Comparison of ENCODE assay signal across 20 cellular contexts in genomic region chr2:191436368-191437055, GRCh38.
DNase-seq lines count a peak whose midpoint lies in the region; ATAC-seq and TF ChIP-seq lines count a peak whose summit lies in the region.
"Had no signal": no experiment of that assay in that cellular context is flagged by ENCODE, and none has a peak within 500 bp of the region (broad histone marks: within the 10 kb centered on the region; RNA-seq: fewer than 3 reads in every experiment).

No MANE protein-coding gene starts in this region.

- H3K36me3 ChIP-seq in heart right ventricle: no peaks in the 10 kb centered on the region
- H3K36me3 ChIP-seq in osteoblast (ENCODE audit: insufficient read depth, low read length): no peaks in the 10 kb centered on the region
- H3K36me3 ChIP-seq: ascending aorta, colonic mucosa, spleen had no signal

- 57 to 65% methylated on average over 6 of the region's 6 CpGs for WGBS in heart right ventricle, 2 donors

- DNase-seq in EH (ENCODE audit: low read depth): peak; percentile 32
- DNase-seq in NOMO-1 treated with dmso at 0.1 percent for 144 hours (lab: John Stamatoyannopoulos, UW; ENCODE audit: unreplicated experiment): peak; percentile 71
- no peak for DNase-seq in heart right ventricle
- DNase-seq in nephron progenitor cell: no peak
- DNase-seq in glutamatergic neuron: no peak
- no peak for DNase-seq in NCI-H1417 treated with DMSO at 0.1 percent for 48 hours (lab: John Stamatoyannopoulos, UW)
- DNase-seq in osteoblast (ENCODE audit: insufficient read length, low spot score, missing footprints): no peak
- no peak for DNase-seq in stimulated activated CD4-positive, alpha-beta T cell treated with anti-CD3 and anti-CD28 coated beads, Interleukin-12 subunit alpha, Interleukin-12 subunit beta, amount 100 ng/mL, for 4 hours
- DNase-seq: activated gamma-delta T cell; colonic mucosa; DMS 273 treated with DMSO at 0.1 percent for 48 hours; immature natural killer cell; midbrain; NCI-H1930; NCI-H524; spleen; stimulated activated naive CD4-positive, alpha-beta T cell treated with Interleukin-2 at 50 U/mL for 16 hours had no signal

- H3K27me3 ChIP-seq in heart right ventricle: no peaks in the 10 kb centered on the region
- no peaks in the 10 kb centered on the region for H3K27me3 ChIP-seq in osteoblast (ENCODE audit: insufficient read depth, low read length)
- H3K27me3 ChIP-seq: ascending aorta, colonic mucosa, spleen had no signal

- no peak for TF ChIP-seq CTCF in heart right ventricle (IDR thresholded peaks at IDR 0.05)
- TF ChIP-seq CTCF in nephron progenitor cell (IDR thresholded peaks at IDR 0.05): no peak
- no peak for TF ChIP-seq CTCF in glutamatergic neuron (IDR thresholded peaks at IDR 0.05; ENCODE audit: partially characterized antibody, unreplicated experiment)
- TF ChIP-seq CTCF in osteoblast (IDR thresholded peaks at IDR 0.05; ENCODE audit: extremely low read depth, low read depth, low read length): no peak

- H3K4me3 Mint-ChIP-seq in nephron progenitor cell: no peak overlapping the region
- H3K4me3 Mint-ChIP-seq in glutamatergic neuron (ENCODE audit: unreplicated experiment): no peak overlapping the region
- H3K4me3 Mint-ChIP-seq: immature natural killer cell had no signal

- no peaks in the 10 kb centered on the region for H3K36me3 Mint-ChIP-seq in nephron progenitor cell (ENCODE audit: low read depth)
- no peaks in the 10 kb centered on the region for H3K36me3 Mint-ChIP-seq in glutamatergic neuron (ENCODE audit: unreplicated experiment)
- H3K36me3 Mint-ChIP-seq: immature natural killer cell had no signal

- H3K27ac Mint-ChIP-seq in nephron progenitor cell (peak overlapping the region; percentile 54), glutamatergic neuron (ENCODE audit: unreplicated experiment) (no peak overlapping the region)
- H3K27ac Mint-ChIP-seq: immature natural killer cell had no signal

- H2AFZ ChIP-seq in osteoblast (ENCODE audit: low read length): no peak overlapping the region

- H3K4me1 ChIP-seq in heart right ventricle (peaks cover 0 to 31% (median 0%) of the 10 kb centered on the region in 9 donors), osteoblast (ENCODE audit: insufficient read depth, low read length) (no peaks in the 10 kb centered on the region)
- H3K4me1 ChIP-seq: colonic mucosa had no signal

- H3K9me3 Mint-ChIP-seq in nephron progenitor cell (no peaks in the 10 kb centered on the region), glutamatergic neuron (ENCODE audit: unreplicated experiment) (no peaks in the 10 kb centered on the region)
- H3K9me3 Mint-ChIP-seq: immature natural killer cell had no signal

- intact Hi-C loops in heart right ventricle (cut with DNase I): no loop called here

- H3K4me3 ChIP-seq in heart right ventricle (no peak overlapping the region), osteoblast (ENCODE audit: insufficient read depth, low read length) (no peak overlapping the region)
- H3K4me3 ChIP-seq: ascending aorta, colonic mucosa, spleen had no signal

- H3K27ac ChIP-seq in heart right ventricle (peak overlapping the region in 7 of 10 donors; percentile 5 to 68 (median 43)), osteoblast (ENCODE audit: low read depth, low read length) (no peak overlapping the region)
- H3K27ac ChIP-seq: ascending aorta, colonic mucosa, KMS-11 had no signal

- H3K9me3 ChIP-seq in heart right ventricle (peaks cover 0 to 5% (median 0%) of the 10 kb centered on the region in 11 donors), osteoblast (ENCODE audit: low read depth, low read length) (no peaks in the 10 kb centered on the region)
- H3K9me3 ChIP-seq: ascending aorta, colonic mucosa, spleen had no signal

- H3K79me2 ChIP-seq in osteoblast (ENCODE audit: insufficient read depth, low read length): no peaks in the 10 kb centered on the region

- peak in 4 of 8 donors; percentile 38 to 64 (median 54) for ATAC-seq in heart right ventricle
- ATAC-seq: Panc1 had no signal

- H4K20me1 ChIP-seq in osteoblast (ENCODE audit: insufficient read depth, low read length): no peaks in the 10 kb centered on the region

- H3K27me3 Mint-ChIP-seq in nephron progenitor cell (ENCODE audit: low read depth, poor library complexity): no peaks in the 10 kb centered on the region
- H3K27me3 Mint-ChIP-seq in glutamatergic neuron (ENCODE audit: unreplicated experiment): peaks cover 3% of the 10 kb centered on the region

- H3K4me1 Mint-ChIP-seq in nephron progenitor cell: peaks cover 20% of the 10 kb centered on the region
- peaks cover 1% of the 10 kb centered on the region for H3K4me1 Mint-ChIP-seq in glutamatergic neuron (ENCODE audit: low read depth, unreplicated experiment)
- H3K4me1 Mint-ChIP-seq: immature natural killer cell had no signal

- no peak overlapping the region for H3K4me2 ChIP-seq in osteoblast (ENCODE audit: insufficient read depth, low read length)
- H3K4me2 ChIP-seq: KMS-11 had no signal

Comparison
In these comparisons a context has a peak if more than half of its experiments do, and no peak if none do; other contexts are left out.
1. DNase-seq: peak in EH (single experiment) and NOMO-1 treated with dmso at 0.1 percent for 144 hours (single experiment); none in heart right ventricle (0 of 2), nephron progenitor cell (single experiment), glutamatergic neuron (single experiment), NCI-H1417 treated with DMSO at 0.1 percent for 48 hours (single experiment), osteoblast (single experiment) and stimulated activated CD4-positive, alpha-beta T cell treated with anti-CD3 and anti-CD28 coated beads, Interleukin-12 subunit alpha, Interleukin-12 subunit beta, amount 100 ng/mL, for 4 hours (single experiment).